ENCODE assay signal across 8 cellular contexts in the genomic region with DNA sequence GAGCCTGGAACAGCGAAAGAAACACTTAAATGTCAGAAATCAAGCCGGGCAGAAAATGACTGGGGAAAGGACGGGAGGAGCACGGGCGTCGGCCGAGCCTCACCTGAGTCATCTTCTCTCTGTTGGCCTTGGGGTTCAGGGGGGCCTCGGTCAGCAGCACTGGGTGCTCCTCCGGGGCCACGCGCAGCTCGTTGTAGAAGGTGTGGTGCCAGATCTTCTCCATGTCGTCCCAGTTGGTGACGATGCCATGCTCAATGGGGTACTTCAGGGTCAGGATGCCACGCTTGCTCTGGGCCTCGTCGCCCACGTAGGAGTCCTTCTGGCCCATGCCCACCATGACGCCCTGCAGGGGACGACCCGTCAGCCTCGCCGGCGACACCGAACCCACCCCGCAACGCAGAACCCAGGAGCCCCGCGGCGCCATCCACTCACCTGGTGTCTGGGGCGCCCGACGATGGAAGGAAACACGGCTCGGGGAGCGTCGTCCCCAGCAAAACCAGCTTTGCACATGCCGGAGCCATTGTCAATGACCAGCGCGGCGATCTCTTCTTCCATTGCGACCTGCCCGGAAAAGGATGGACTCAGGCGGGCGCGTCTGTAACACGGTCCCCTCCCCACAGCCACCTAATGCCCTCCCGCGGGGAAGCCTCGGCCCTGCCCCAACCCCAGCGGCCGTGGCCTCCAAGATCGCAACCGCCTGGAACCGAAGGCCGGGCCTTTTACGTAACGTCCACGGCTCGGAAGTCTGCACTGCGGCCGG. TPM values are rescaled to one million over a fixed set of nuclear protein-coding genes. Genes with fewer than 3 reads are reported as not detected.
DNase-seq lines count a peak whose midpoint lies in the region; ATAC-seq and TF ChIP-seq lines count a peak whose summit lies in the region.

No MANE protein-coding gene starts in this region.

- H3K4me1 ChIP-seq in DOHH2 (ENCODE audit: control insufficient read depth, low read length) (peaks cover 56% of the 10 kb centered on the region), gastroesophageal sphincter (peaks cover 0 to 54% (median 22%) of the 10 kb centered on the region in 3 donors), rectal smooth muscle tissue (ENCODE audit: control insufficient read depth, insufficient read depth, low read length) (peaks cover 15% of the 10 kb centered on the region)

- no peak for TF ChIP-seq EP300 in gastroesophageal sphincter (IDR thresholded peaks at IDR 0.05)

- peak overlapping the region; percentile 85 for H3K27ac ChIP-seq in DOHH2 (ENCODE audit: low read depth, low read length)
- H3K27ac ChIP-seq in HL-60 (replicated peaks) = peak overlapping the region; percentile 78
- H3K27ac ChIP-seq in gastroesophageal sphincter = peak overlapping the region; percentile 82 to 100 (median 98)
- peak overlapping the region; percentile 95 for H3K27ac ChIP-seq in rectal smooth muscle tissue (ENCODE audit: low read depth, low read length)

- H3F3A ChIP-seq in DOHH2 (ENCODE audit: control insufficient read depth, insufficient read depth) = peaks cover 79% of the 10 kb centered on the region

- peaks cover 31% of the 10 kb centered on the region for H4K20me1 ChIP-seq in DOHH2 (ENCODE audit: control insufficient read depth, insufficient read depth, low read depth, low read length)

- H3K9ac ChIP-seq in rectal smooth muscle tissue (ENCODE audit: low read length) = peak overlapping the region; percentile 96

- H3K27me3 Mint-ChIP-seq in activated T-cell treated with anti-CD3 and anti-CD28 coated beads, Interleukin-2, amount 50 U/mL, for 72 hours (ENCODE audit: low read depth) = no peaks in the 10 kb centered on the region

- peak overlapping the region; percentile 91 for H3K4me2 ChIP-seq in DOHH2 (ENCODE audit: low read length)

- no peak for TF ChIP-seq POLR2A in gastroesophageal sphincter (IDR thresholded peaks at IDR 0.05)

- ATAC-seq in activated T-cell treated with anti-CD3 and anti-CD28 coated beads, Interleukin-2, amount 50 U/mL, for 72 hours (replicated peaks in 1 of 2) = peak in 1 of 2 donors; percentile 2
- ATAC-seq in gastroesophageal sphincter = peak; percentile 23
- ATAC-seq in GM18519 (IDR thresholded peaks at IDR 0.05; ENCODE audit: low FRiP score, unreplicated experiment) = no peak
- ATAC-seq in HG03520 (IDR thresholded peaks at IDR 0.05; ENCODE audit: unreplicated experiment) = no peak

- peak overlapping the region; percentile 99 to 100 for H3K4me3 Mint-ChIP-seq in activated T-cell treated with anti-CD3 and anti-CD28 coated beads, Interleukin-2, amount 50 U/mL, for 72 hours

- H3K9me3 ChIP-seq in DOHH2 (ENCODE audit: control insufficient read depth, insufficient read depth, low read length) (no peaks in the 10 kb centered on the region), gastroesophageal sphincter (no peaks in the 10 kb centered on the region)

- no peaks in the 10 kb centered on the region for H3K27me3 ChIP-seq in DOHH2 (ENCODE audit: control insufficient read depth, low read length)
- no peaks in the 10 kb centered on the region for H3K27me3 ChIP-seq in HL-60 (ENCODE audit: insufficient read depth, poor library complexity, severe bottlenecking)
- no peaks in the 10 kb centered on the region for H3K27me3 ChIP-seq in gastroesophageal sphincter
- H3K27me3 ChIP-seq in rectal smooth muscle tissue (ENCODE audit: control insufficient read depth, insufficient read depth, low read length) = no peaks in the 10 kb centered on the region

- peak overlapping the region; percentile 93 for H3K4me3 ChIP-seq in DOHH2 (ENCODE audit: low read length)
- H3K4me3 ChIP-seq in HL-60 (replicated peaks; ENCODE audit: insufficient read depth, low read length) = peak overlapping the region; percentile 97
- H3K4me3 ChIP-seq in gastroesophageal sphincter = peak overlapping the region; percentile 70 to 83
- H3K4me3 ChIP-seq in rectal smooth muscle tissue (ENCODE audit: low read length) = peak overlapping the region; percentile 95

- H3K9me3 Mint-ChIP-seq in activated T-cell treated with anti-CD3 and anti-CD28 coated beads, Interleukin-2, amount 50 U/mL, for 72 hours = no peaks in the 10 kb centered on the region

- H3K36me3 ChIP-seq in DOHH2 (ENCODE audit: control insufficient read depth, low read length) (peaks cover 52% of the 10 kb centered on the region), gastroesophageal sphincter (peaks cover 0 to 40% of the 10 kb centered on the region in 2 donors), rectal smooth muscle tissue (ENCODE audit: control insufficient read depth, insufficient read depth, low read length) (peaks cover 36% of the 10 kb centered on the region)

- H3K79me2 ChIP-seq in DOHH2 (ENCODE audit: control insufficient read depth, low read length) = peaks cover 60% of the 10 kb centered on the region

- no peaks in the 10 kb centered on the region for H3K9me2 ChIP-seq in DOHH2 (replicated peaks; ENCODE audit: control insufficient read depth, low read length)

- peaks cover 31 to 36% of the 10 kb centered on the region in 2 donors for H3K36me3 Mint-ChIP-seq in activated T-cell treated with anti-CD3 and anti-CD28 coated beads, Interleukin-2, amount 50 U/mL, for 72 hours (ENCODE audit: insufficient read depth in 2 of 2)

- TF ChIP-seq CTCF in DOHH2 (IDR thresholded peaks at IDR 0.05; ENCODE audit: low read depth, low read length, poor library complexity, severe bottlenecking) = no peak
- TF ChIP-seq CTCF in HL-60 (IDR thresholded peaks at IDR 0.05; ENCODE audit: insufficient read depth, low read length) = no peak
- peak in 1 of 4 experiments; percentile 8 for TF ChIP-seq CTCF in gastroesophageal sphincter (IDR thresholded peaks at IDR 0.05)

- peaks cover 47% of the 10 kb centered on the region for H3K4me1 Mint-ChIP-seq in activated T-cell treated with anti-CD3 and anti-CD28 coated beads, Interleukin-2, amount 50 U/mL, for 72 hours (ENCODE audit: low read depth)

- H3K27ac Mint-ChIP-seq in activated T-cell treated with anti-CD3 and anti-CD28 coated beads, Interleukin-2, amount 50 U/mL, for 72 hours = peak overlapping the region; percentile 99

- WGBS in gastroesophageal sphincter (ENCODE audit: low coverage in 1 of 2), 2 donors = 0% methylated on average over 2 to 7 of the region's 62 CpGs

- DNase-seq in HL-60 (ENCODE audit: low read depth in 1 of 2, low spot score in 1 of 2) (no peak), hippocampal formation (lab: John Stamatoyannopoulos, UW) (no peak)
- peak; percentile 53 to 56 for DNase-seq in activated T-cell treated with anti-CD3 and anti-CD28 coated beads, Interleukin-2, amount 50 U/mL, for 72 hours

RNA-seq across cellular contexts. Expression of a gene that starts 0.6 kb away (rescaled TPM):
- 1,000 to 10,000 TPM; 3,862 to 3,966 TPM for total RNA-seq in activated T-cell treated with anti-CD3 and anti-CD28 coated beads, Interleukin-2, amount 50 U/mL, for 72 hours
- total RNA-seq in gastroesophageal sphincter = 1,000 to 10,000 TPM in 3 of 4 donors, 100 to 1,000 TPM in 1; 829 to 1,848 (median 1,550) TPM

RNA-seq across cellular contexts. Expression of a gene that starts 16.2 kb away (rescaled TPM):
- 1 to 10 TPM in 1 of 2 donors, under 1 TPM in 1; 0.95 to 1.8 TPM for total RNA-seq in activated T-cell treated with anti-CD3 and anti-CD28 coated beads, Interleukin-2, amount 50 U/mL, for 72 hours
- total RNA-seq in gastroesophageal sphincter = 1 to 10 TPM in 2 of 4 donors, under 1 TPM in 2; 0.49 to 2.1 (median 1.0) TPM

RNA-seq across cellular contexts. Expression of a gene that starts 40.2 kb away (rescaled TPM):
- 10 to 100 TPM; 21.3 to 29.1 TPM for total RNA-seq in activated T-cell treated with anti-CD3 and anti-CD28 coated beads, Interleukin-2, amount 50 U/mL, for 72 hours
- total RNA-seq in gastroesophageal sphincter = 10 to 100 TPM; 14.6 to 32.1 (median 20.7) TPM

Comparison
In these comparisons a context has a peak if more than half of its experiments do, and no peak if none do; other contexts are left out.
1. DNase-seq: peak in activated T-cell treated with anti-CD3 and anti-CD28 coated beads, Interleukin-2, amount 50 U/mL, for 72 hours (2 of 2); none in HL-60 (0 of 2) and hippocampal formation (0 of 2).
2. Peak in every context shown above with its lines, with median percentiles within 50 percentile points of each other: H3K27ac ChIP-seq and H3K4me3 ChIP-seq.